Comparison of ENCODE assay signal across 9 cellular contexts in the genomic region with DNA sequence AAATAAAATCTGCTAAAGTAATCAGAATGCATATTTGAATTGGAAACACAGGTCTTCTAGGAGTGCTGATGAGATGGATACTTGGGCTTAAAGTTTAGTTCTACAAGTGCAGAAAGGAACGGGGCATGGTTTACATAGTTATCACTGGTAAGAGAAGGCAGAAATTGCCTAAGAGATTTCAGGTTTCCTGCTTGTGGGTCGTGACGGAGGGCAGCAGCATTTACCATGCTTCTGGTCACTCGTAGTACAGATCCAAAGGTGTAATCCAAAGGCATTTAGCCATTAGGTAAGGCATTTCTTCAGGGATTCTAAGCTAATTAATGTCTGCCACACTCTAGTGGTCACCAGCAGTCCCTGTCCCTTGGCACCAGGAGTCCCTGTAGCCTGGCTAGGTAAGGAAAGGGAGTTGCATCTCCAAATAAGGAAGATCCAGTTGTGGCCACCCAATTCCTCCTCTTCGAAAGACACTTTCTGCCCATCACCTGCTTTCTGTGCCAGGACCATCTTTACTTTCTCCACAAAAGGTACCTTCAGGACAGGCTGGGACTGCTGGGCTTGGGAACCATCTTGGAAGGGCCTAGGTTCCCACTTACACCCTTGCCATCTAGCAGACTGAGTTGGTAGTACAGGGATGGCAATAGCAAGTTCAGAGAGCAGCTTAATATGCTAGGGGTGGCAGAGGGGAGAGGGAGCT. TPM values are rescaled to one million over a fixed set of nuclear protein-coding genes. Genes with fewer than 3 reads are reported as not detected.
DNase-seq lines count a peak whose midpoint lies in the region; ATAC-seq, FAIRE-seq and TF ChIP-seq lines count a peak whose summit lies in the region.
"Had no signal": no experiment of that assay in that cellular context is flagged by ENCODE, and none has a peak within 500 bp of the region (broad histone marks: within the 10 kb centered on the region; RNA-seq: fewer than 3 reads in every experiment).

No MANE protein-coding gene starts in this region.

- FAIRE-seq in GM12892 (lab: Jason Lieb, UNC), result peak; percentile 74

- H3K9me3 ChIP-seq in Peyer's patch (no peaks in the 10 kb centered on the region), esophagus muscularis mucosa (no peaks in the 10 kb centered on the region), gastrocnemius medialis (no peaks in the 10 kb centered on the region)

- no peak for TF ChIP-seq POLR2A in GM12892 (IDR thresholded peaks at IDR 0.05; ENCODE audit: low read depth, low read length)
- TF ChIP-seq POLR2A in Peyer's patch (IDR thresholded peaks at IDR 0.05), result no peak
- no peak for TF ChIP-seq POLR2A in esophagus muscularis mucosa (IDR thresholded peaks at IDR 0.05; ENCODE audit: low read depth)
- no peak for TF ChIP-seq POLR2A in gastrocnemius medialis (IDR thresholded peaks at IDR 0.05)

- H3K36me3 ChIP-seq in Peyer's patch (no peaks in the 10 kb centered on the region), esophagus muscularis mucosa (no peaks in the 10 kb centered on the region), gastrocnemius medialis (no peaks in the 10 kb centered on the region)

- 81% methylated on average over 5 of the region's 5 CpGs for WGBS in esophagus muscularis mucosa

- no peak for TF ChIP-seq CTCF in Peyer's patch (IDR thresholded peaks at IDR 0.05)
- TF ChIP-seq CTCF in esophagus muscularis mucosa (IDR thresholded peaks at IDR 0.05), result no peak
- no peak for TF ChIP-seq CTCF in gastrocnemius medialis (IDR thresholded peaks at IDR 0.05 in 4 of 5, conservative IDR thresholded peaks at IDR 0.05 in 1 of 5)
- no peak for TF ChIP-seq CTCF in GM13977 (IDR thresholded peaks at IDR 0.05; ENCODE audit: extremely low read depth, insufficient read depth, missing control alignments)

- intact Hi-C loops in esophagus muscularis mucosa (cut with DNase I), result loop anchor here (5.0 kb wide), 3 partner anchors 55 to 295 kb away; a partner anchor contains a TSS
- intact Hi-C loops in gastrocnemius medialis (cut with DNase I; ENCODE audit: low total_unique reads), result loop anchor here (5.0 kb wide), 1 partner anchor 440 kb away; a partner anchor contains a TSS

- H3K4me3 ChIP-seq in Peyer's patch, result peak overlapping the region; percentile 74 to 100 (median 84)
- peak overlapping the region; percentile 74 to 100 (median 89) for H3K4me3 ChIP-seq in esophagus muscularis mucosa
- H3K4me3 ChIP-seq in gastrocnemius medialis, result peak overlapping the region; percentile 79 to 100 (median 82)

- TF ChIP-seq EP300 in esophagus muscularis mucosa (IDR thresholded peaks at IDR 0.05), result no peak

- H3K27me3 ChIP-seq in Peyer's patch, result no peaks in the 10 kb centered on the region
- no peaks in the 10 kb centered on the region for H3K27me3 ChIP-seq in esophagus muscularis mucosa
- H3K27me3 ChIP-seq in gastrocnemius medialis, result no peaks in the 10 kb centered on the region

- H3K27ac ChIP-seq in Peyer's patch, result peak overlapping the region; percentile 94 to 98 (median 97)
- H3K27ac ChIP-seq in esophagus muscularis mucosa (replicated peaks in 1 of 4), result peak overlapping the region; percentile 94 to 99 (median 97)
- peak overlapping the region; percentile 95 to 99 (median 97) for H3K27ac ChIP-seq in gastrocnemius medialis

- in situ Hi-C loops in gastrocnemius medialis (cut with MboI; ENCODE audit: low sequenced_read_pairs in 4 of 4), result no loop called here
- in situ Hi-C loops in GM13977 (cut with MboI; ENCODE audit: low pct_unique_long_range_greater_than_20kb, low sequenced_read_pairs, unreplicated experiment), result loop anchor here (25.0 kb wide), 1 partner anchor 435 kb away; no protein-coding TSS in a partner anchor

- DNase-seq in GM12892 (ENCODE audit: insufficient read length), result no peak
- no peak for DNase-seq in Peyer's patch
- no peak for DNase-seq in esophagus muscularis mucosa (ENCODE audit: extremely low spot score)
- no peak for DNase-seq in gastrocnemius medialis
- DNase-seq in NCI-H69 (lab: John Stamatoyannopoulos, UW), result no peak
- no peak for DNase-seq in HT-29 (ENCODE audit: low spot score)
- DNase-seq in GM13977 (ENCODE audit: low spot score), result no peak
- DNase-seq in activated CD4-positive, CD25-positive, alpha-beta regulatory T cell treated with anti-CD3 and anti-CD28 coated beads, Interleukin-2, amount 50 U/mL, for 72 hours, result no peak

- peaks cover 0 to 20% (median 0%) of the 10 kb centered on the region in 4 donors for H3K4me1 ChIP-seq in Peyer's patch
- H3K4me1 ChIP-seq in esophagus muscularis mucosa, result peaks cover 16 to 29% (median 23%) of the 10 kb centered on the region in 4 donors
- peaks cover 28 to 32% of the 10 kb centered on the region in 2 donors for H3K4me1 ChIP-seq in gastrocnemius medialis

- no peak for ATAC-seq in gastrocnemius medialis

RNA-seq across cellular contexts. Expression of a gene that starts 1.5 kb away (rescaled TPM):
- polyA plus RNA-seq in GM12892 (2012; ENCODE audit: missing spikeins), result 29.0 TPM
- total RNA-seq in Peyer's patch, result 10 to 100 TPM; 18.0 to 49.9 (median 36.0) TPM
- 10 to 100 TPM in 2 of 4 donors, 1 to 10 TPM in 2; 8.0 to 12.3 (median 9.9) TPM for total RNA-seq in esophagus muscularis mucosa
- 10 to 100 TPM; 35.9 to 49.7 (median 36.6) TPM for total RNA-seq in gastrocnemius medialis
- total RNA-seq in HT-29 (2014; rRNA removed; shearing (Covaris generic)), result 20.4 and 25.6 TPM in 2 replicates

RNA-seq across cellular contexts. Expression of a gene that starts 1.7 kb away (rescaled TPM):
- 4.1 TPM for polyA plus RNA-seq in GM12892 (2012; ENCODE audit: missing spikeins)
- total RNA-seq in Peyer's patch (10 to 100 TPM; 19.0 to 43.0 (median 31.6) TPM), esophagus muscularis mucosa (10 to 100 TPM; 13.3 to 29.2 (median 14.5) TPM), gastrocnemius medialis (10 to 100 TPM; 27.0 to 33.2 (median 28.9) TPM)
- 17.9 and 34.2 TPM in 2 replicates for total RNA-seq in HT-29 (2014; rRNA removed; shearing (Covaris generic))

RNA-seq across cellular contexts. Expression of a gene that starts 51.4 kb away (rescaled TPM):
- not detected for polyA plus RNA-seq in GM12892 (2012; ENCODE audit: missing spikeins)
- total RNA-seq in Peyer's patch, result not detected
- 1 to 10 TPM; 2.7 to 4.6 (median 3.6) TPM for total RNA-seq in esophagus muscularis mucosa
- total RNA-seq in gastrocnemius medialis, result not detected
- not detected in 2 replicates for total RNA-seq in HT-29 (2014; rRNA removed; shearing (Covaris generic))
- total RNA-seq: LHCN-M2 had no signal

RNA-seq across cellular contexts. Expression of a gene that starts 54.5 kb away (rescaled TPM):
- 24.4 TPM for polyA plus RNA-seq in GM12892 (2012; ENCODE audit: missing spikeins)
- 1 to 10 TPM; 7.4 to 9.9 (median 7.5) TPM for total RNA-seq in Peyer's patch
- 10 to 100 TPM; 15.2 to 21.8 (median 16.7) TPM for total RNA-seq in esophagus muscularis mucosa
- 1 to 10 TPM; 3.0 to 5.2 (median 4.3) TPM for total RNA-seq in gastrocnemius medialis
- total RNA-seq in HT-29 (2014; rRNA removed; shearing (Covaris generic)), result 2.9 and 3.1 TPM in 2 replicates

RNA-seq across cellular contexts. Expression of a gene that starts 54.8 kb away (rescaled TPM):
- 1.2 TPM for polyA plus RNA-seq in GM12892 (2012; ENCODE audit: missing spikeins)
- total RNA-seq in Peyer's patch (1 to 10 TPM in 1 of 4 donors, under 1 TPM in 1, not detected in 2; 0.35 to 1.7 TPM), esophagus muscularis mucosa (under 1 TPM; 0.42 to 0.52 (median 0.51) TPM), gastrocnemius medialis (under 1 TPM in 1 of 4 donors, not detected in 3; 0.11 TPM)
- total RNA-seq in HT-29 (2014; rRNA removed; shearing (Covaris generic)), result 0.20 and 0.23 TPM in 2 replicates
